In genomic region chr17:29591737-29592624, GRCh38 we compare ENCODE assay signal across 8 cellular contexts. TPM values are rescaled to one million over a fixed set of nuclear protein-coding genes. Genes with fewer than 3 reads are reported as not detected.
DNase-seq lines count a peak whose midpoint lies in the region; ATAC-seq and FAIRE-seq lines count a peak whose summit lies in the region.

No MANE protein-coding gene starts in this region.

- peak overlapping the region; percentile 85 for H3K4me2 ChIP-seq in neuronal stem cell (ENCODE audit: insufficient read depth, low read length, poor library complexity, severe bottlenecking)

- no peak overlapping the region for H3K18ac ChIP-seq in neuronal stem cell (ENCODE audit: low read length)

- DNase-seq in GF-D8 (lab: John Stamatoyannopoulos, UW) (peak; percentile 56), MV-4-11 (lab: John Stamatoyannopoulos, UW) (peak; percentile 72), SJSA1 (ENCODE audit: low read depth in 1 of 2, low spot score in 2 of 2) (peak; percentile 90 to 91), frontal cortex (ENCODE audit: low spot score in 2 of 2) (peak; percentile 89 to 91), neuronal stem cell (ENCODE audit: low spot score) (peak; percentile 91)
- DNase-seq in activated naive CD4-positive, alpha-beta T cell treated with Interleukin-2 at 50 U/mL for 16 hours: peak; percentile 84

- H3K4ac ChIP-seq in neuronal stem cell (ENCODE audit: low read length): no peak overlapping the region

- no peak overlapping the region for H4K8ac ChIP-seq in neuronal stem cell (ENCODE audit: low read depth, low read length)

- no peak for ATAC-seq in GM18867 (IDR thresholded peaks at IDR 0.05; ENCODE audit: unreplicated experiment)

- H3K4me3 ChIP-seq in SJSA1 (peak overlapping the region; percentile 3), neuronal stem cell (ENCODE audit: low read length in 2 of 2) (peak overlapping the region; percentile 66 to 73)

- H2AFZ ChIP-seq in neuronal stem cell (ENCODE audit: low read length): peak overlapping the region; percentile 89

- no peak overlapping the region for H3K23ac ChIP-seq in neuronal stem cell (ENCODE audit: low read depth, low read length, poor library complexity)

- H2BK12ac ChIP-seq in neuronal stem cell (ENCODE audit: low read length): no peak overlapping the region

- H2BK15ac ChIP-seq in neuronal stem cell (ENCODE audit: low read length): peak overlapping the region; percentile 1

- H3K9me3 ChIP-seq in SJSA1 (replicated peaks) (no peaks in the 10 kb centered on the region), neuronal stem cell (replicated peaks in 1 of 2; ENCODE audit: control insufficient read depth in 2 of 2, insufficient read depth in 1 of 2, low read depth in 1 of 2, low read length in 2 of 2) (no peaks in the 10 kb centered on the region)

- no peak overlapping the region for H2AK5ac ChIP-seq in neuronal stem cell (ENCODE audit: low read depth, low read length)

- H3K36me3 ChIP-seq in SJSA1: peaks cover 9% of the 10 kb centered on the region; the same call in 1 of the 2 replicates
- H3K36me3 ChIP-seq in neuronal stem cell (replicated peaks in 1 of 2; ENCODE audit: control insufficient read depth in 2 of 2, insufficient read depth in 2 of 2, low read length in 2 of 2): no peaks in the 10 kb centered on the region

- WGBS in neuronal stem cell (ENCODE audit: extremely low coverage in 2 of 2, insufficient read length in 2 of 2, insufficient replicate concordance in 1 of 2), 2 donors: no CpG with 5 or more reads among the region's 27 CpGs

- H2BK5ac ChIP-seq in neuronal stem cell (ENCODE audit: low read length): no peak overlapping the region

- no peak overlapping the region for H3K9ac ChIP-seq in neuronal stem cell (ENCODE audit: low read depth, low read length, poor library complexity)

- no peak overlapping the region for H4K91ac ChIP-seq in neuronal stem cell (ENCODE audit: low read depth, low read length, poor library complexity)

- H3K14ac ChIP-seq in neuronal stem cell (ENCODE audit: low read length): no peak overlapping the region

- H3K27me3 ChIP-seq in SJSA1 (replicated peaks) (no peaks in the 10 kb centered on the region), neuronal stem cell (ENCODE audit: control insufficient read depth in 3 of 3, insufficient read depth in 3 of 3, low read depth in 1 of 3, low read length in 3 of 3) (no peaks in the 10 kb centered on the region)

- H3K27ac ChIP-seq in SJSA1 (no peak overlapping the region), neuronal stem cell (replicated peaks; ENCODE audit: low read length) (peak overlapping the region; percentile 0), temporal lobe (ENCODE audit: low read depth, low read length) (peak overlapping the region; percentile 98)

- H2BK120ac ChIP-seq in neuronal stem cell (ENCODE audit: low read depth, low read length): no peak overlapping the region

- peaks cover 64% of the 10 kb centered on the region for H3K4me1 ChIP-seq in SJSA1 (replicated peaks)
- peaks cover 50 to 54% of the 10 kb centered on the region in 2 donors for H3K4me1 ChIP-seq in neuronal stem cell (ENCODE audit: control insufficient read depth in 2 of 2, insufficient read depth in 1 of 2, low read depth in 1 of 2, low read length in 2 of 2)

- H3K79me1 ChIP-seq in neuronal stem cell (ENCODE audit: low read depth, low read length): peaks cover 18% of the 10 kb centered on the region

- no peak for FAIRE-seq in frontal cortex (lab: Jason Lieb, UNC)

RNA-seq across cellular contexts. Expression of gene ANKRD13B, which starts 1.0 kb away (rescaled TPM):
- total RNA-seq in SJSA1 (2014; rRNA removed; shearing (Covaris generic)): 2.9 and 3.4 TPM in 2 replicates
- total RNA-seq in frontal cortex (19.6 TPM), temporal lobe (23.1 TPM)
- 24.5 TPM for polyA plus RNA-seq in neuronal stem cell (2013, experiment 1 of 2)
- 23.7 TPM for polyA plus RNA-seq in neuronal stem cell (2013, experiment 2 of 2)

RNA-seq across cellular contexts. Expression of gene GIT1, which starts 2.5 kb away (rescaled TPM):
- 16.8 and 52.6 TPM in 2 replicates for total RNA-seq in SJSA1 (2014; rRNA removed; shearing (Covaris generic))
- 30.6 TPM for total RNA-seq in frontal cortex
- 63.2 TPM for polyA plus RNA-seq in neuronal stem cell (2013, experiment 1 of 2)
- 65.1 TPM for polyA plus RNA-seq in neuronal stem cell (2013, experiment 2 of 2)
- 42.5 TPM for total RNA-seq in temporal lobe

RNA-seq across cellular contexts. Expression of gene TP53I13, which starts 23.5 kb away (rescaled TPM):
- 66.7 and 86.9 TPM in 2 replicates for total RNA-seq in SJSA1 (2014; rRNA removed; shearing (Covaris generic))
- total RNA-seq in frontal cortex (4.9 TPM), temporal lobe (4.4 TPM)
- polyA plus RNA-seq in neuronal stem cell (2013, experiment 1 of 2): 32.2 TPM
- polyA plus RNA-seq in neuronal stem cell (2013, experiment 2 of 2): 30.4 TPM

RNA-seq across cellular contexts. Expression of gene ABHD15, which starts 25.1 kb away (rescaled TPM):
- total RNA-seq in SJSA1 (2014; rRNA removed; shearing (Covaris generic)): 5.7 and 6.8 TPM in 2 replicates
- total RNA-seq in frontal cortex: 0.41 TPM
- 2.6 TPM for polyA plus RNA-seq in neuronal stem cell (2013, experiment 1 of 2)
- 2.5 TPM for polyA plus RNA-seq in neuronal stem cell (2013, experiment 2 of 2)
- 0.74 TPM for total RNA-seq in temporal lobe

RNA-seq across cellular contexts. Expression of gene CORO6, which starts 30.7 kb away (rescaled TPM):
- 0.45 and 4.2 TPM in 2 replicates for total RNA-seq in SJSA1 (2014; rRNA removed; shearing (Covaris generic))
- total RNA-seq in frontal cortex: 0.82 TPM
- 5.2 TPM for polyA plus RNA-seq in neuronal stem cell (2013, experiment 1 of 2)
- polyA plus RNA-seq in neuronal stem cell (2013, experiment 2 of 2): 5.5 TPM
- total RNA-seq in temporal lobe: 0.98 TPM

Comparison
In these comparisons a context has a peak if more than half of its experiments do, and no peak if none do; other contexts are left out.
1. RNA of gene TP53I13, which starts 23.5 kb away (total RNA-seq): 66.7 to 86.9 TPM in SJSA1; 4.9 TPM in frontal cortex (single experiment) and 4.4 TPM in temporal lobe (single experiment); every median in the first group is over 10 times any median in the second.
2. Peak in every context shown above with its lines, with median percentiles within 50 percentile points of each other: DNase-seq.